In genomic region chr11:8964324-8965320, GRCh38 we compare ENCODE assay signal across 8 cellular contexts. TPM values are rescaled to one million over a fixed set of nuclear protein-coding genes. Genes with fewer than 3 reads are reported as not detected.
DNase-seq lines count a peak whose midpoint lies in the region; ATAC-seq, FAIRE-seq and TF ChIP-seq lines count a peak whose summit lies in the region.

TMEM9B (minus strand) TSS chr11:8964442; CDS start chr11:8964313, 129 bp downstream.

- peaks cover 32% of the 10 kb centered on the region for H3K79me2 ChIP-seq in OCI-LY7 (ENCODE audit: insufficient read depth, low read depth, low read length)

- peak within 1 kb of the TSS; percentile 88 for H3K4me3 ChIP-seq in OCI-LY7 (ENCODE audit: low read depth, low read length, poor library complexity, severe bottlenecking)
- H3K4me3 ChIP-seq in mucosa of descending colon, result peak within 1 kb of the TSS; percentile 67

- no peaks in the 10 kb centered on the region for H3K9me2 ChIP-seq in OCI-LY7 (ENCODE audit: insufficient read depth, low read length)

- intact Hi-C loops in OCI-LY7 (cut with micrococcal nuclease; ENCODE audit: unreplicated experiment), result loop anchor here (1.0 to 2.0 kb wide), 4 partner anchors 53 to 496 kb away; partner anchors contain the start of genes AKIP1, TMEM41B and ZNF143
- intact Hi-C loops in mucosa of descending colon (cut with DNase I, micrococcal nuclease), result no loop called here

- DNase-seq in D721Med (ENCODE audit: insufficient read length, low spot score) (peak; percentile 61), HT1080 (ENCODE audit: low read depth) (peak; percentile 91), OCI-LY7 (ENCODE audit: low spot score) (peak; percentile 88), activated T-cell treated with anti-CD3 and anti-CD28 coated beads for 48 hours (ENCODE audit: low read depth) (peak; percentile 82), epithelial cell of prostate (ENCODE audit: low read depth, low spot score) (no peak), mucosa of descending colon (peak; percentile 94 to 96 (median 95))
- peak; percentile 56 for DNase-seq in stimulated activated CD8-positive, alpha-beta memory T cell treated with anti-CD3 and anti-CD28 coated beads, Interleukin-4, amount 100 ng/mL, for 1 hour (ENCODE audit: low read depth in 2 of 2, low spot score in 1 of 2)

- H3K4me1 ChIP-seq in OCI-LY7 (ENCODE audit: insufficient read depth, low read length, poor library complexity, severe bottlenecking) (peaks cover 20% of the 10 kb centered on the region), mucosa of descending colon (ENCODE audit: low read depth) (peaks cover 15% of the 10 kb centered on the region)

- H3K36me3 ChIP-seq in OCI-LY7 (ENCODE audit: insufficient read depth, low read length), result peaks cover 6% of the 10 kb centered on the region; the same call in 1 of the 2 replicates
- no peaks in the 10 kb centered on the region for H3K36me3 ChIP-seq in mucosa of descending colon (ENCODE audit: low read depth)

- peak within 1 kb of the TSS; percentile 98 for H3K4me2 ChIP-seq in OCI-LY7 (ENCODE audit: low read length)

- H2AFZ ChIP-seq in OCI-LY7 (ENCODE audit: low read length), result peak within 1 kb of the TSS; percentile 69

- H3K27ac ChIP-seq in OCI-LY7 (ENCODE audit: low read depth, low read length, poor library complexity, severe bottlenecking) (peak within 1 kb of the TSS; percentile 60), epithelial cell of prostate (peak within 1 kb of the TSS; percentile 88)

- FAIRE-seq in D721Med (lab: Jason Lieb, UNC), result no peak

- H3K9me3 ChIP-seq in OCI-LY7 (ENCODE audit: low read length), result no peaks in the 10 kb centered on the region
- H3K9me3 ChIP-seq in mucosa of descending colon, result no peaks in the 10 kb centered on the region

- BruUV-seq in OCI-LY7 (replicated peaks; lab: Mats Ljungman, UMichigan), result TSS peak; percentile 58

- ATAC-seq in GM21367 (IDR thresholded peaks at IDR 0.05; ENCODE audit: unreplicated experiment) (peak; percentile 69), mucosa of descending colon (peak; percentile 94)

- POLR2A ChIA-PET in OCI-LY7 (lab: Charles Lee), result interaction anchor here (0.6 to 1.4 kb wide), 10 partner anchors 11 to 612 kb away, joined by 3 to 9 read pairs (median 4); partner anchors contain the start of genes RPL27A and TRIM66

- TF ChIP-seq CTCF in D721Med (IDR thresholded peaks at IDR 0.05; ENCODE audit: insufficient read depth, missing control alignments) (no peak), OCI-LY7 (conservative IDR thresholded peaks at IDR 0.05; ENCODE audit: low read length) (no peak), mucosa of descending colon (IDR thresholded peaks at IDR 0.05) (no peak)

- CTCF ChIA-PET in OCI-LY7 (lab: Charles Lee; ENCODE audit: unreplicated experiment), result interaction anchor here (0.6 kb wide), 1 partner anchor 650 kb away, joined by 3 read pairs; no protein-coding TSS in a partner anchor

- 0 out of 2 replicates have a peak, but pooled peaks cover 6% of the 10 kb centered on the region for H4K20me1 ChIP-seq in OCI-LY7 (ENCODE audit: insufficient read depth, low read length)

RNA-seq across cellular contexts. Expression of gene TMEM9B, which starts in this region (rescaled TPM):
- 44.6 and 52.8 TPM in 2 replicates for total RNA-seq in HT1080 (2014; rRNA removed; shearing (Covaris generic))
- polyA plus RNA-seq in HT1080 (2015; cell fraction: cytosol; rRNA removed), result 40.6 and 48.3 TPM in 2 replicates
- polyA plus RNA-seq in HT1080 (2015; cell fraction: nucleus; rRNA removed), result 21.5 and 24.7 TPM in 2 replicates
- total RNA-seq in OCI-LY7 (2014; rRNA removed; shearing (Covaris generic)), result 8.5 and 13.4 TPM in 2 replicates
- total RNA-seq in OCI-LY7 (2022) (13.0 and 14.8 TPM in 2 replicates), mucosa of descending colon (100 to 1,000 TPM in 1 of 3 donors, 10 to 100 TPM in 2; 51.4 to 109 (median 78.4) TPM)
